ENCODE assay signal across 1 cellular context in genomic region chr15:32705450-32705849, GRCh38.
TF ChIP-seq lines count a peak whose summit lies in the region.

No MANE protein-coding gene starts in this region.

TF ChIP-seq in endothelial cell of umbilical vein, 7 proteins besides CTCF, POLR2A, EP300 and RAD21:
- no peak for TF ChIP-seq JUN (IDR thresholded peaks at IDR 0.05; ENCODE audit: borderline replicate concordance, insufficient read depth, insufficient read length, low read depth)
- peak; percentile 8 for TF ChIP-seq FOS (IDR thresholded peaks at IDR 0.05; ENCODE audit: borderline replicate concordance, insufficient read depth, low read length)
